In genomic region chr11:128365044-128365443, GRCh38 we compare ENCODE assay signal across 9 cellular contexts.
DNase-seq lines count a peak whose midpoint lies in the region; ATAC-seq, FAIRE-seq and TF ChIP-seq lines count a peak whose summit lies in the region.
"Had no signal": no experiment of that assay in that cellular context is flagged by ENCODE, and none has a peak within 500 bp of the region (broad histone marks: within the 10 kb centered on the region; RNA-seq: fewer than 3 reads in every experiment).

No MANE protein-coding gene starts in this region.

- H3K4me1 Mint-ChIP-seq in CD4-positive, alpha-beta T cell (ENCODE audit: low read depth): peaks cover 43% of the 10 kb centered on the region
- H3K4me1 Mint-ChIP-seq in immature natural killer cell: peaks cover 5 to 8% of the 10 kb centered on the region in 2 donors
- peaks cover 28% of the 10 kb centered on the region for H3K4me1 Mint-ChIP-seq in activated T-cell treated with anti-CD3 and anti-CD28 coated beads, Interleukin-2, amount 50 U/mL, for 72 hours (ENCODE audit: low read depth)

- H3K36me3 Mint-ChIP-seq in CD4-positive, alpha-beta T cell (ENCODE audit: low read depth): no peaks in the 10 kb centered on the region
- H3K36me3 Mint-ChIP-seq in immature natural killer cell: no peaks in the 10 kb centered on the region
- H3K36me3 Mint-ChIP-seq in activated T-cell treated with anti-CD3 and anti-CD28 coated beads, Interleukin-2, amount 50 U/mL, for 72 hours (ENCODE audit: insufficient read depth in 2 of 2): no peaks in the 10 kb centered on the region

- intact Hi-C loops in CD4-positive, alpha-beta T cell (cut with DNase I, micrococcal nuclease): loop anchor here in 1 of 2 experiments (10.0 kb wide), 1 partner anchor 180 kb away; no protein-coding TSS in a partner anchor
- intact Hi-C loops in sigmoid colon (cut with DNase I): no loop called here

- no peak overlapping the region for H3K27ac Mint-ChIP-seq in CD4-positive, alpha-beta T cell
- H3K27ac Mint-ChIP-seq in immature natural killer cell: no peak overlapping the region
- no peak overlapping the region for H3K27ac Mint-ChIP-seq in activated T-cell treated with anti-CD3 and anti-CD28 coated beads, Interleukin-2, amount 50 U/mL, for 72 hours

- DNase-seq in CD4-positive, alpha-beta T cell: no peak
- DNase-seq in HTR-8/SVneo (ENCODE audit: insufficient read length, low spot score) (peak; percentile 17), adipocyte (ENCODE audit: low read depth) (peak; percentile 83), immature natural killer cell (peak in 2 of 3 donors; percentile 18 to 22), NCI-H526 (lab: John Stamatoyannopoulos, UW) (no peak), sigmoid colon (no peak)
- DNase-seq in NK-92 treated with Interleukin-12 subunit alpha and Interleukin-12 subunit beta, amount 100 ng/mL, for 24 hours (lab: John Stamatoyannopoulos, UW): no peak
- DNase-seq in activated T-cell treated with anti-CD3 and anti-CD28 coated beads, Interleukin-2, amount 50 U/mL, for 72 hours: no peak

- H3K9ac ChIP-seq in adipocyte (ENCODE audit: low read length): no peak overlapping the region

- peak; percentile 43 for ATAC-seq in CD4-positive, alpha-beta T cell (ENCODE audit: poor library complexity)
- ATAC-seq in activated T-cell treated with anti-CD3 and anti-CD28 coated beads, Interleukin-2, amount 50 U/mL, for 72 hours (replicated peaks in 1 of 2): no peak

- H3K27ac ChIP-seq in CD4-positive, alpha-beta T cell (ENCODE audit: low read depth, low read length): no peak overlapping the region
- no peak overlapping the region for H3K27ac ChIP-seq in sigmoid colon

- H3K27me3 ChIP-seq in CD4-positive, alpha-beta T cell (ENCODE audit: control insufficient read depth, insufficient read depth, low read length): no peaks in the 10 kb centered on the region
- H3K27me3 ChIP-seq in adipocyte (replicated peaks; ENCODE audit: control insufficient read depth, insufficient read depth, low read length): no peaks in the 10 kb centered on the region
- no peaks in the 10 kb centered on the region for H3K27me3 ChIP-seq in sigmoid colon

- H3K9me3 Mint-ChIP-seq in CD4-positive, alpha-beta T cell: peaks cover 3% of the 10 kb centered on the region
- H3K9me3 Mint-ChIP-seq in immature natural killer cell: peaks cover 0 to 1% (median 0%) of the 10 kb centered on the region in 6 donors
- peaks cover 0 to 1% of the 10 kb centered on the region in 2 donors for H3K9me3 Mint-ChIP-seq in activated T-cell treated with anti-CD3 and anti-CD28 coated beads, Interleukin-2, amount 50 U/mL, for 72 hours
- H3K9me3 Mint-ChIP-seq: naive thymus-derived CD8-positive, alpha-beta T cell had no signal

- no peaks in the 10 kb centered on the region for H3K27me3 Mint-ChIP-seq in CD4-positive, alpha-beta T cell
- peaks cover 0 to 4% (median 4%) of the 10 kb centered on the region in 3 donors for H3K27me3 Mint-ChIP-seq in immature natural killer cell (ENCODE audit: low read depth in 3 of 3)
- H3K27me3 Mint-ChIP-seq in activated T-cell treated with anti-CD3 and anti-CD28 coated beads, Interleukin-2, amount 50 U/mL, for 72 hours (ENCODE audit: low read depth): no peaks in the 10 kb centered on the region
- H3K27me3 Mint-ChIP-seq: naive thymus-derived CD8-positive, alpha-beta T cell had no signal

- WGBS in sigmoid colon, 2 donors: 73 to 76% methylated on average over 3 of the region's 3 CpGs

- POLR2A ChIA-PET in CD4-positive, alpha-beta T cell (lab: Charles Lee): interaction anchor here (1.0 to 2.7 kb wide), 3 partner anchors 11 to 261 kb away, joined by 3 to 6 read pairs (median 4); no protein-coding TSS in a partner anchor

- no peak for TF ChIP-seq EP300 in sigmoid colon (IDR thresholded peaks at IDR 0.05)

- H3K4me1 ChIP-seq in adipocyte (ENCODE audit: control insufficient read depth, insufficient read depth, low read length) (peaks cover 18% of the 10 kb centered on the region), sigmoid colon (peaks cover 0 to 12% (median 9%) of the 10 kb centered on the region in 4 donors)

- CTCF ChIA-PET in CD4-positive, alpha-beta T cell (lab: Charles Lee): interaction anchor here (1.0 kb wide), 1 partner anchor 9 kb away, joined by 3 read pairs; no protein-coding TSS in a partner anchor

- no peak for TF ChIP-seq POLR2A in sigmoid colon (IDR thresholded peaks at IDR 0.05)

- H3K9me3 ChIP-seq in CD4-positive, alpha-beta T cell (ENCODE audit: control insufficient read depth, low read length): no peaks in the 10 kb centered on the region
- H3K9me3 ChIP-seq in adipocyte (ENCODE audit: control insufficient read depth, low read length): no peaks in the 10 kb centered on the region
- no peaks in the 10 kb centered on the region for H3K9me3 ChIP-seq in sigmoid colon

- no peak for FAIRE-seq in HTR-8/SVneo (lab: Jason Lieb, UNC)

- H3K4me3 ChIP-seq in adipocyte (ENCODE audit: low read length) (no peak overlapping the region), sigmoid colon (no peak overlapping the region)

- no peaks in the 10 kb centered on the region for H3K36me3 ChIP-seq in adipocyte (ENCODE audit: control insufficient read depth, insufficient read depth, low read length, severe bottlenecking)
- no peaks in the 10 kb centered on the region for H3K36me3 ChIP-seq in sigmoid colon

- no peak for TF ChIP-seq CTCF in CD4-positive, alpha-beta T cell (IDR thresholded peaks at IDR 0.05)
- TF ChIP-seq CTCF in sigmoid colon (IDR thresholded peaks at IDR 0.05): no peak

- no peak overlapping the region for H3K4me3 Mint-ChIP-seq in CD4-positive, alpha-beta T cell
- no peak overlapping the region for H3K4me3 Mint-ChIP-seq in immature natural killer cell
- no peak overlapping the region for H3K4me3 Mint-ChIP-seq in activated T-cell treated with anti-CD3 and anti-CD28 coated beads, Interleukin-2, amount 50 U/mL, for 72 hours
- H3K4me3 Mint-ChIP-seq: naive thymus-derived CD8-positive, alpha-beta T cell had no signal

Comparison
In these comparisons a context has a peak if more than half of its experiments do, and no peak if none do; other contexts are left out.
1. DNase-seq: peak in HTR-8/SVneo (single experiment), adipocyte (single experiment) and immature natural killer cell (2 of 3); none in CD4-positive, alpha-beta T cell (0 of 10), NK-92 treated with Interleukin-12 subunit alpha and Interleukin-12 subunit beta, amount 100 ng/mL, for 24 hours (single experiment), NCI-H526 (0 of 2), sigmoid colon (single experiment) and activated T-cell treated with anti-CD3 and anti-CD28 coated beads, Interleukin-2, amount 50 U/mL, for 72 hours (0 of 2).